Comparison of ENCODE assay signal across 1 cellular context in the genomic region with DNA sequence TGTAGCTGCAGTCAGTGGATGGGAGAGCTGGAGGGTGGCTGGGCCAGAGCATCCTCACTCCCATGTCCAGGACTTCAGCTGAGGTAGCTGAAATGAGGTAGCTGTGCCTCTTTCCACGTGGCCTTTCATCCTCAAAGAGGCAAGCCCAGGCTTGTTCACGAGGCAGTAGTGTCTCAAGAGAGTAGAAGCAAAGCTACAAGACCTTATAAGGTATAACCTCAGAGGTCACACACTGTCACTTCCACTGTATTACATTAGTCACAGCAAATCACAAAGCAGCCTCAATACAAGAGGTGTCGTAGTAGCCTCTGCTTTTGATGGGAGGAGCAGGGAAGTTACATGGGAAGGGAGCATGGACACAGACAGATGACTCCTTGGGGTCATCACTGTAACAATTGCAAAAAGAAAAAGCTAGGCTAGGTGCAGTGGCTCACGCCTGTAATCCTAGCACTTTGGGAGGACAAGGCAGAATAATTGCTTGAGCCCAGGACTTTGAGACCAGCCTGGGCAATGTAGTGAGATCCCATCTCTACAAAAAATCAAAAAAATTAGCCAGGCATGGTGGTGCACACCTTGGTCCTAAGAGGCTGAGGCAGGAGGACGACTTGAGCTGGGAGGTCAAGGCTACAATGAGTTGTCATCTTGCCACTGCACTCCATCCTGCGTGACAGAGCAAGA.
TF ChIP-seq lines count a peak whose summit lies in the region.

No MANE protein-coding gene starts in this region.

TF ChIP-seq in GM23338, 12 proteins besides CTCF, POLR2A, EP300 and RAD21 (continued from another document):
- no peak for TF ChIP-seq ZNF462 (CRISPR knock-in tag; IDR thresholded peaks at IDR 0.05)
- no peak for TF ChIP-seq EZH2 (IDR thresholded peaks at IDR 0.05; ENCODE audit: low read depth, unreplicated experiment)
